In genomic region chrX:115437841-115438240, GRCh38 we compare ENCODE assay signal across 26 cellular contexts.
"Had no signal": no experiment of that assay in that cellular context is flagged by ENCODE, and none has a peak within 500 bp of the region (broad histone marks: within the 10 kb centered on the region; RNA-seq: fewer than 3 reads in every experiment).

No MANE protein-coding gene starts in this region.

- H3K36me3 Mint-ChIP-seq: naive thymus-derived CD8-positive, alpha-beta T cell; stimulated activated memory B cell treated with anti-CD40 and anti-IgM and Interleukin-4, amounts not matched to agents 10 μg/mL and 1 μg/mL and 100 μg/mL, for 72 hours had no signal

- H3K36me3 ChIP-seq: colonic mucosa, esophagus muscularis mucosa, gastrocnemius medialis, left lung, neutrophil, spleen, tibial artery had no signal

- DNase-seq: central memory CD4-positive, alpha-beta T cell; colonic mucosa; dermis blood vessel endothelial cell; effector memory CD4-positive, alpha-beta T cell; foreskin fibroblast; gastrocnemius medialis; head of caudate nucleus; kidney; left lung; mesenchymal stem cell; midbrain; naive thymus-derived CD8-positive, alpha-beta T cell; spleen; stimulated activated CD4-positive, alpha-beta T cell treated with anti-CD3 and anti-CD28 coated beads, Interleukin-4, amount 100 ng/mL, for 4 hours; stimulated activated naive CD8-positive, alpha-beta T cell treated with anti-CD3 and anti-CD28 coated beads, Interleukin-15, Interleukin-2, amounts not matched to agents 100 U/mL and 50 U/mL, for 24 hours; substantia nigra; testis; tibial artery had no signal

- H3K4me1 ChIP-seq: colonic mucosa, esophagus muscularis mucosa, gastrocnemius medialis, left lung, parathyroid adenoma, spleen, testis, tibial artery had no signal

- H3K27me3 Mint-ChIP-seq: naive thymus-derived CD8-positive, alpha-beta T cell; progenitor cell of endocrine pancreas; stimulated activated memory B cell treated with anti-CD40 and anti-IgM and Interleukin-4, amounts not matched to agents 10 μg/mL and 1 μg/mL and 100 μg/mL, for 72 hours; type B pancreatic cell had no signal

- H3K4me3 ChIP-seq: colonic mucosa, esophagus muscularis mucosa, gastrocnemius medialis, left lung, skin epidermis, spleen, testis, tibial artery had no signal

- H3K9me3 ChIP-seq: colonic mucosa, esophagus muscularis mucosa, gastrocnemius medialis, left lung, neutrophil, spleen, testis, tibial artery had no signal

- ATAC-seq: gastrocnemius medialis; left lung; naive thymus-derived CD8-positive, alpha-beta T cell; stimulated activated memory B cell treated with anti-CD40 and anti-IgM and Interleukin-4, amounts not matched to agents 10 μg/mL and 1 μg/mL and 100 μg/mL, for 72 hours; stimulated activated naive CD8-positive, alpha-beta T cell treated with anti-CD3 and anti-CD28 coated beads, Interleukin-15, Interleukin-2, amounts not matched to agents 100 U/mL and 50 U/mL, for 24 hours had no signal

- H3K27me3 ChIP-seq: colonic mucosa, gastrocnemius medialis, neutrophil, testis, tibial artery had no signal

- H3K4me1 Mint-ChIP-seq: naive thymus-derived CD8-positive, alpha-beta T cell; neural crest cell; stimulated activated memory B cell treated with anti-CD40 and anti-IgM and Interleukin-4, amounts not matched to agents 10 μg/mL and 1 μg/mL and 100 μg/mL, for 72 hours had no signal

- H3K9me3 Mint-ChIP-seq: neural crest cell had no signal

- H3K27ac Mint-ChIP-seq: naive thymus-derived CD8-positive, alpha-beta T cell; progenitor cell of endocrine pancreas; stimulated activated memory B cell treated with anti-CD40 and anti-IgM and Interleukin-4, amounts not matched to agents 10 μg/mL and 1 μg/mL and 100 μg/mL, for 72 hours; type B pancreatic cell had no signal

- H3K27ac ChIP-seq: colonic mucosa, esophagus muscularis mucosa, gastrocnemius medialis, left lung, neutrophil, parathyroid adenoma, skin epidermis, spleen, testis, tibial artery had no signal

- H3K4me3 Mint-ChIP-seq: naive thymus-derived CD8-positive, alpha-beta T cell; neural crest cell; stimulated activated memory B cell treated with anti-CD40 and anti-IgM and Interleukin-4, amounts not matched to agents 10 μg/mL and 1 μg/mL and 100 μg/mL, for 72 hours; type B pancreatic cell had no signal
